Comparison of ENCODE assay signal across 16 cellular contexts in genomic region chr20:3350412-3350811, GRCh38.
"Had no signal": no experiment of that assay in that cellular context is flagged by ENCODE, and none has a peak within 500 bp of the region (broad histone marks: within the 10 kb centered on the region; RNA-seq: fewer than 3 reads in every experiment).

No MANE protein-coding gene starts in this region.

- H3K9me3 Mint-ChIP-seq: nephron had no signal

- H3K4me3 Mint-ChIP-seq: nephron had no signal

- H3K27ac Mint-ChIP-seq: nephron, progenitor cell of endocrine pancreas had no signal

- ATAC-seq: pancreas, right cardiac atrium had no signal

- H3K4me3 ChIP-seq: colonic mucosa, left lung, lower lobe of right lung, pancreas had no signal

- DNase-seq: colonic mucosa; dermis blood vessel endothelial cell; left lung; lower lobe of right lung; mesenchymal stem cell; midbrain; naive B cell; occipital lobe; pancreas; right cardiac atrium; small intestine; stimulated activated CD4-positive, alpha-beta T cell treated with anti-CD3 and anti-CD28 coated beads, Interleukin-2, amount 100 ng/mL, for 48 hours; stimulated activated naive CD4-positive, alpha-beta T cell treated with Interleukin-2 at 50 U/mL for 16 hours; trophoblast cell had no signal

- H3K27me3 Mint-ChIP-seq: naive B cell, progenitor cell of endocrine pancreas had no signal

- H3K4me1 Mint-ChIP-seq: naive B cell, nephron had no signal
